ENCODE assay signal across 11 cellular contexts in the genomic region with DNA sequence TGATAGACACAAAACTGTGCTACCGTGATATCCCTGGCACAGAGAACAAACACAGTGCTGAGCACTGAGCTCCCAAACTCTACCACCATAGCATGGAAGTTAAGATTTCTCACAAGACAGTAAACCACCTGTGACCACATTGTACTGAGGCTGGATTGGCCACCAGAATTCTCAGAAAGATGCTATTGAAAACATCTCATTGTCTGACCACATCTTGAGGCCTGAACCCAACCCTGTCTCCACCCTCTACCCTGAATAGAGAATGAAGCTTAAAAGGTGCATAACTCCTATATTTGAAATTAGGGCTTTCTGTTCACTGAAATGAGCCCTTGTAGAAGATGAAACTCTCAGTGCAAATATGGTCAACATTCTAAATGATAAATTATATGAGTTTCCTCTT.
"Had no signal": no experiment of that assay in that cellular context is flagged by ENCODE, and none has a peak within 500 bp of the region (broad histone marks: within the 10 kb centered on the region; RNA-seq: fewer than 3 reads in every experiment).

No MANE protein-coding gene starts in this region.

- H3K27ac ChIP-seq: GM23248 had no signal

- FAIRE-seq: H1, H54 had no signal

- H3K9ac ChIP-seq: GM23248 had no signal

- H3K9me3 ChIP-seq: HAP-1 had no signal

- H3K4me3 ChIP-seq: GM23248, GM23338, HAP-1 had no signal

- DNase-seq: GM23248, GOT3, H7, H9, HCEC 1CT, HFFc6 had no signal

- H3K4me2 ChIP-seq: GM23338 had no signal

- H3K36me3 ChIP-seq: HAP-1 had no signal

- H3K4me1 ChIP-seq: HAP-1 had no signal

- H2AFZ ChIP-seq: GM23248, GM23338 had no signal

- ATAC-seq: GM23338, HCT116 had no signal
